In genomic region chr1:224359207-224359606, GRCh38 we compare ENCODE assay signal across 15 cellular contexts. TPM values are rescaled to one million over a fixed set of nuclear protein-coding genes. Genes with fewer than 3 reads are reported as not detected.
DNase-seq lines count a peak whose midpoint lies in the region; ATAC-seq and TF ChIP-seq lines count a peak whose summit lies in the region.
"Had no signal": no experiment of that assay in that cellular context is flagged by ENCODE, and none has a peak within 500 bp of the region (broad histone marks: within the 10 kb centered on the region; RNA-seq: fewer than 3 reads in every experiment).

No MANE protein-coding gene starts in this region.

- POLR2A ChIA-PET in MCF 10A (lab: Yijun Ruan, JAX), result interaction anchor here (0.6 to 7.2 kb wide), 8 partner anchors 17 to 619 kb away, joined by 3 to 76 read pairs (median 7); partner anchors contain the start of genes NVL and WDR26

- H3K27me3 Mint-ChIP-seq in MCF 10A (ENCODE audit: insufficient read depth, unreplicated experiment), result no peaks in the 10 kb centered on the region
- peaks cover 4% of the 10 kb centered on the region for H3K27me3 Mint-ChIP-seq in glutamatergic neuron (ENCODE audit: unreplicated experiment)
- no peaks in the 10 kb centered on the region for H3K27me3 Mint-ChIP-seq in stimulated activated naive CD8-positive, alpha-beta T cell treated with anti-CD3 and anti-CD28 coated beads, Interleukin-15, amount 100 ng/mL, for 72 hours
- H3K27me3 Mint-ChIP-seq: activated CD4-positive, alpha-beta T cell treated with anti-CD3 and anti-CD28 coated beads for 36 hours had no signal

- DNase-seq in MCF 10A (ENCODE audit: unreplicated experiment) (no peak), breast epithelium (ENCODE audit: low spot score in 2 of 2) (no peak), SK-N-MC (ENCODE audit: low read depth, low spot score) (no peak), glutamatergic neuron (no peak), NCI-H1436 treated with DMSO at 0.1 percent for 48 hours (lab: John Stamatoyannopoulos, UW) (no peak), RKO (ENCODE audit: low spot score) (no peak)
- no peak for DNase-seq in stimulated activated naive CD8-positive, alpha-beta T cell treated with anti-CD3 and anti-CD28 coated beads, Interleukin-15, amount 100 ng/mL, for 72 hours
- DNase-seq: activated CD4-positive, alpha-beta T cell treated with anti-CD3 and anti-CD28 coated beads for 36 hours; activated effector memory CD4-positive, alpha-beta T cell treated with anti-CD3 and anti-CD28 coated beads, Interleukin-2, amount 50 U/mL, for 16 hours; DND-41; H7; NCI-H1436; pancreas had no signal

- H3K4me1 Mint-ChIP-seq in MCF 10A (ENCODE audit: insufficient read depth, unreplicated experiment), result peaks cover 33% of the 10 kb centered on the region
- H3K4me1 Mint-ChIP-seq in glutamatergic neuron (ENCODE audit: low read depth, unreplicated experiment), result peaks cover 12% of the 10 kb centered on the region
- H3K4me1 Mint-ChIP-seq in stimulated activated naive CD8-positive, alpha-beta T cell treated with anti-CD3 and anti-CD28 coated beads, Interleukin-15, amount 100 ng/mL, for 72 hours, result peaks cover 59% of the 10 kb centered on the region

- no peak overlapping the region for H3K4me3 ChIP-seq in breast epithelium
- H3K4me3 ChIP-seq in SK-N-MC, result peak overlapping the region; percentile 82
- H3K4me3 ChIP-seq: pancreas had no signal

- intact Hi-C loops in MCF 10A (cut with micrococcal nuclease), result no loop called here
- intact Hi-C loops in breast epithelium (cut with DNase I; ENCODE audit: low total_unique reads), result no loop called here

- H3K27ac ChIP-seq in breast epithelium (no peak overlapping the region), SK-N-MC (no peak overlapping the region)
- H3K27ac ChIP-seq: KMS-11, pancreas had no signal

- no peaks in the 10 kb centered on the region for H3K27me3 ChIP-seq in breast epithelium
- H3K27me3 ChIP-seq: pancreas had no signal

- ATAC-seq in stimulated activated naive CD8-positive, alpha-beta T cell treated with anti-CD3 and anti-CD28 coated beads, Interleukin-15, amount 100 ng/mL, for 72 hours, result no peak
- no peak for ATAC-seq in HG02870 (IDR thresholded peaks at IDR 0.05; ENCODE audit: unreplicated experiment)
- ATAC-seq: activated CD4-positive, alpha-beta T cell treated with anti-CD3 and anti-CD28 coated beads for 36 hours; pancreas had no signal

- H3K36me3 ChIP-seq in breast epithelium, result no peaks in the 10 kb centered on the region
- H3K36me3 ChIP-seq in SK-N-MC (ENCODE audit: insufficient read depth, low read length), result peaks cover 26% of the 10 kb centered on the region
- H3K36me3 ChIP-seq: pancreas had no signal

- H3K27ac Mint-ChIP-seq in MCF 10A (ENCODE audit: low read depth, unreplicated experiment) (peak overlapping the region; percentile 74), glutamatergic neuron (ENCODE audit: unreplicated experiment) (peak overlapping the region; percentile 34)
- H3K27ac Mint-ChIP-seq in stimulated activated naive CD8-positive, alpha-beta T cell treated with anti-CD3 and anti-CD28 coated beads, Interleukin-15, amount 100 ng/mL, for 72 hours, result no peak overlapping the region
- H3K27ac Mint-ChIP-seq: activated CD4-positive, alpha-beta T cell treated with anti-CD3 and anti-CD28 coated beads for 36 hours had no signal

- peaks cover 7% of the 10 kb centered on the region in 2 donors for H3K4me1 ChIP-seq in breast epithelium

- no peak for TF ChIP-seq CTCF in MCF 10A (IDR thresholded peaks at IDR 0.05; ENCODE audit: unreplicated experiment)
- TF ChIP-seq CTCF in breast epithelium (IDR thresholded peaks at IDR 0.05), result no peak
- no peak for TF ChIP-seq CTCF in glutamatergic neuron (IDR thresholded peaks at IDR 0.05; ENCODE audit: partially characterized antibody, unreplicated experiment)

- peaks cover 41% of the 10 kb centered on the region for H3K36me3 Mint-ChIP-seq in MCF 10A (ENCODE audit: insufficient read depth, unreplicated experiment)
- peaks cover 5% of the 10 kb centered on the region for H3K36me3 Mint-ChIP-seq in glutamatergic neuron (ENCODE audit: unreplicated experiment)

- no TSS peak for BruUV-seq in MCF 10A (replicated peaks; lab: Mats Ljungman, UMichigan)

- H3K9me3 Mint-ChIP-seq in MCF 10A (ENCODE audit: unreplicated experiment) (no peaks in the 10 kb centered on the region), glutamatergic neuron (ENCODE audit: unreplicated experiment) (peaks cover 3% of the 10 kb centered on the region)
- H3K9me3 Mint-ChIP-seq in stimulated activated naive CD8-positive, alpha-beta T cell treated with anti-CD3 and anti-CD28 coated beads, Interleukin-15, amount 100 ng/mL, for 72 hours, result no peaks in the 10 kb centered on the region

- H3K9me3 ChIP-seq in breast epithelium (no peaks in the 10 kb centered on the region), SK-N-MC (ENCODE audit: low read depth, low read length) (no peaks in the 10 kb centered on the region)
- H3K9me3 ChIP-seq: pancreas had no signal

- no peak overlapping the region for H3K9ac ChIP-seq in SK-N-MC (ENCODE audit: insufficient read length)
- H3K9ac ChIP-seq: KMS-11 had no signal

- CTCF ChIA-PET in MCF 10A (lab: Yijun Ruan, JAX), result interaction anchor here (0.6 to 3.6 kb wide), 4 partner anchors 17 to 1063 kb away, joined by 4 to 17 read pairs (median 8); no protein-coding TSS in a partner anchor

- no peak for TF ChIP-seq POLR2A in breast epithelium (IDR thresholded peaks at IDR 0.05)

- H3K4me3 Mint-ChIP-seq in MCF 10A (ENCODE audit: unreplicated experiment) (peak overlapping the region; percentile 89), glutamatergic neuron (ENCODE audit: unreplicated experiment) (peak overlapping the region; percentile 95)
- H3K4me3 Mint-ChIP-seq in stimulated activated naive CD8-positive, alpha-beta T cell treated with anti-CD3 and anti-CD28 coated beads, Interleukin-15, amount 100 ng/mL, for 72 hours, result peak overlapping the region; percentile 92 to 99
- H3K4me3 Mint-ChIP-seq: activated CD4-positive, alpha-beta T cell treated with anti-CD3 and anti-CD28 coated beads for 36 hours had no signal

RNA-seq across cellular contexts. Expression of gene CNIH4, which starts 2.5 kb away (rescaled TPM):
- 190 and 212 TPM in 2 replicates for total RNA-seq in MCF 10A (2022)
- total RNA-seq in breast epithelium, result 10 to 100 TPM; 42.9 to 54.1 (median 43.3) TPM
- 85.5 TPM for total RNA-seq in glutamatergic neuron (ENCODE audit: unreplicated experiment)

RNA-seq across cellular contexts. Expression of gene NVL, which starts 29.2 kb away (rescaled TPM):
- 69.8 and 81.5 TPM in 2 replicates for total RNA-seq in MCF 10A (2022)
- total RNA-seq in breast epithelium, result 10 to 100 TPM; 16.0 to 46.0 (median 30.8) TPM
- 36.9 TPM for total RNA-seq in glutamatergic neuron (ENCODE audit: unreplicated experiment)

Comparison
In these comparisons a context has a peak if more than half of its experiments do, and no peak if none do; other contexts are left out.
1. H3K27ac Mint-ChIP-seq: peak in MCF 10A (single experiment) and glutamatergic neuron (single experiment); none in stimulated activated naive CD8-positive, alpha-beta T cell treated with anti-CD3 and anti-CD28 coated beads, Interleukin-15, amount 100 ng/mL, for 72 hours (0 of 2).
2. Peak in every context shown above with its lines, with median percentiles within 50 percentile points of each other: H3K4me3 Mint-ChIP-seq.